Comparison of ENCODE assay signal across 1 cellular context in genomic region chr15:96341465-96342142, GRCh38.
A peak's percentile ranks its signal among the peaks of the same experiment; 100 is the strongest.
TF ChIP-seq lines count a peak whose summit lies in the region.

No MANE protein-coding gene starts in this region.

TF ChIP-seq in H1, 55 proteins besides CTCF, POLR2A, EP300 and RAD21:
- TF ChIP-seq POLR2AphosphoS5 (IDR thresholded peaks at IDR 0.05; ENCODE audit: low read depth, low read length) (no peak), ATF2 (IDR thresholded peaks at IDR 0.05; ENCODE audit: low read length) (no peak), JUND (IDR thresholded peaks at IDR 0.05; ENCODE audit: low read length) (no peak), CBX5 (IDR thresholded peaks at IDR 0.05; ENCODE audit: low read depth, low read length) (no peak), MAX (IDR thresholded peaks at IDR 0.05) (no peak), KDM4A (IDR thresholded peaks at IDR 0.05; ENCODE audit: low read depth, low read length, severe bottlenecking) (peak; percentile 20), ASH2L (IDR thresholded peaks at IDR 0.05; ENCODE audit: low read length) (peak; percentile 58), MAFK (IDR thresholded peaks at IDR 0.05; ENCODE audit: low read depth, low read length) (no peak), RNF2 (IDR thresholded peaks at IDR 0.05; ENCODE audit: borderline replicate concordance, low read depth, low read length, missing control alignments, poor library complexity, severe bottlenecking) (peak; percentile 65), YY1 (IDR thresholded peaks at IDR 0.05; ENCODE audit: low read depth, low read length) (no peak), TCF12 (IDR thresholded peaks at IDR 0.05; ENCODE audit: low read depth, low read length) (0 out of 2 replicates have a peak, but pooled peaks have one; percentile 54), KDM5A (IDR thresholded peaks at IDR 0.05; ENCODE audit: low read length) (no peak), CBX8 (IDR thresholded peaks at IDR 0.05; ENCODE audit: borderline replicate concordance, low read depth, low read length) (0 out of 2 replicates have a peak, but pooled peaks have one; percentile 11), SIRT6 (IDR thresholded peaks at IDR 0.05; ENCODE audit: low read length) (no peak), POU5F1 (IDR thresholded peaks at IDR 0.05; ENCODE audit: low read depth, low read length) (no peak), CTBP2 (IDR thresholded peaks at IDR 0.05; ENCODE audit: borderline replicate concordance, insufficient read depth, insufficient read length, low read length) (peak; percentile 94), TEAD4 (IDR thresholded peaks at IDR 0.05; ENCODE audit: low read depth, low read length) (no peak), RBBP5 (IDR thresholded peaks at IDR 0.05; ENCODE audit: borderline replicate concordance, low read depth, low read length) (peak; percentile 8; the same call in 1 of the 2 replicates), EGR1 (IDR thresholded peaks at IDR 0.05; ENCODE audit: borderline replicate concordance, low read depth, low read length) (peak; percentile 73; the same call in 1 of the 2 replicates)
